In genomic region chr5:149939572-149939971, GRCh38 we compare ENCODE assay signal across 12 cellular contexts. TPM values are rescaled to one million over a fixed set of nuclear protein-coding genes. Genes with fewer than 3 reads are reported as not detected.
A peak's percentile ranks its signal among the peaks of the same experiment; 100 is the strongest.
DNase-seq lines count a peak whose midpoint lies in the region; ATAC-seq and TF ChIP-seq lines count a peak whose summit lies in the region.
"Had no signal": no experiment of that assay in that cellular context is flagged by ENCODE, and none has a peak within 500 bp of the region (broad histone marks: within the 10 kb centered on the region; RNA-seq: fewer than 3 reads in every experiment).

No MANE protein-coding gene starts in this region.

- H3K27ac ChIP-seq in HL-60 (replicated peaks) (peak overlapping the region; percentile 96), prostate gland (peak overlapping the region; percentile 45 to 61), substantia nigra (ENCODE audit: low read depth, low read length, poor library complexity, severe bottlenecking) (no peak overlapping the region)
- H3K27ac ChIP-seq: tibial nerve had no signal

- H3K4me3 ChIP-seq in HL-60 (replicated peaks; ENCODE audit: insufficient read depth, low read length) (no peak overlapping the region), epithelial cell of esophagus (ENCODE audit: low read length) (no peak overlapping the region), prostate gland (no peak overlapping the region)
- H3K4me3 ChIP-seq: tibial nerve had no signal

- H3K36me3 ChIP-seq in prostate gland, result no peaks in the 10 kb centered on the region
- H3K36me3 ChIP-seq: tibial nerve had no signal

- H3K9me3 ChIP-seq in prostate gland, result no peaks in the 10 kb centered on the region
- H3K9me3 ChIP-seq: tibial nerve had no signal

- intact Hi-C loops in prostate gland (cut with DNase I), result no loop called here

- TF ChIP-seq POLR2A in prostate gland (IDR thresholded peaks at IDR 0.05), result no peak

- no peaks in the 10 kb centered on the region for H3K27me3 Mint-ChIP-seq in stimulated activated naive CD8-positive, alpha-beta T cell treated with anti-CD3 and anti-CD28 coated beads, Interleukin-15, amount 100 ng/mL, for 72 hours

- TF ChIP-seq CTCF in HL-60 (IDR thresholded peaks at IDR 0.05; ENCODE audit: insufficient read depth, low read length) (no peak), epithelial cell of esophagus (IDR thresholded peaks at IDR 0.05; ENCODE audit: insufficient read depth, low read depth, low read length, missing control alignments) (no peak), prostate gland (IDR thresholded peaks at IDR 0.05) (no peak)

- H3K9me3 Mint-ChIP-seq in stimulated activated naive CD8-positive, alpha-beta T cell treated with anti-CD3 and anti-CD28 coated beads, Interleukin-15, amount 100 ng/mL, for 72 hours, result no peaks in the 10 kb centered on the region

- no peaks in the 10 kb centered on the region for H3K4me1 Mint-ChIP-seq in stimulated activated naive CD8-positive, alpha-beta T cell treated with anti-CD3 and anti-CD28 coated beads, Interleukin-15, amount 100 ng/mL, for 72 hours

- H3K4me3 Mint-ChIP-seq in stimulated activated naive CD8-positive, alpha-beta T cell treated with anti-CD3 and anti-CD28 coated beads, Interleukin-15, amount 100 ng/mL, for 72 hours, result no peak overlapping the region
- H3K4me3 Mint-ChIP-seq: activated CD8-positive, alpha-beta memory T cell treated with anti-CD3 and anti-CD28 coated beads, Interleukin-2, amount 10 ng/mL, durations not matched to agents 7 days and 5 days had no signal

- 29% methylated on average over 4 of the region's 4 CpGs for WGBS in prostate gland

- H3K27ac Mint-ChIP-seq in stimulated activated naive CD8-positive, alpha-beta T cell treated with anti-CD3 and anti-CD28 coated beads, Interleukin-15, amount 100 ng/mL, for 72 hours, result no peak overlapping the region

- peaks cover 36% of the 10 kb centered on the region for H3K4me1 ChIP-seq in prostate gland (replicated peaks)

- H3K27me3 ChIP-seq in HL-60 (ENCODE audit: insufficient read depth, poor library complexity, severe bottlenecking) (no peaks in the 10 kb centered on the region), prostate gland (replicated peaks; ENCODE audit: insufficient read depth) (no peaks in the 10 kb centered on the region)
- H3K27me3 ChIP-seq: tibial nerve had no signal

- DNase-seq in HL-60 (ENCODE audit: low read depth in 1 of 2, low spot score in 1 of 2) (peak in 1 of 2 experiments; percentile 39), OCI-M1 (lab: John Stamatoyannopoulos, UW) (peak; percentile 91), epithelial cell of esophagus (ENCODE audit: low read depth) (peak; percentile 43), prostate gland (ENCODE audit: low spot score) (no peak), occipital lobe (lab: John Stamatoyannopoulos, UW) (no peak), substantia nigra (lab: John Stamatoyannopoulos, UW) (no peak)
- no peak for DNase-seq in stimulated activated naive CD8-positive, alpha-beta T cell treated with anti-CD3 and anti-CD28 coated beads, Interleukin-15, amount 100 ng/mL, for 72 hours
- DNase-seq: activated CD8-positive, alpha-beta memory T cell treated with anti-CD3 and anti-CD28 coated beads, Interleukin-2, amount 10 ng/mL, durations not matched to agents 7 days and 5 days; anterior cingulate cortex; NCI-H2171 treated with DMSO at 0.1 percent for 48 hours had no signal

- ATAC-seq in stimulated activated naive CD8-positive, alpha-beta T cell treated with anti-CD3 and anti-CD28 coated beads, Interleukin-15, amount 100 ng/mL, for 72 hours, result no peak

RNA-seq across cellular contexts. Expression of gene PDE6A, which starts 5.0 kb away (rescaled TPM):
- under 1 TPM in 1 of 2 donors, not detected in 1; 0.91 TPM for total RNA-seq in prostate gland
- not detected for total RNA-seq in occipital lobe
- total RNA-seq: activated CD8-positive, alpha-beta memory T cell treated with anti-CD3 and anti-CD28 coated beads, Interleukin-2, amount 10 ng/mL, durations not matched to agents 7 days and 5 days; posterior vena cava had no signal

RNA-seq across cellular contexts. Expression of gene SLC26A2, which starts 21.0 kb away (rescaled TPM):
- 10 to 100 TPM; 19.4 to 31.0 TPM for total RNA-seq in prostate gland
- total RNA-seq in occipital lobe, result 13.6 TPM

Comparison
In these comparisons a context has a peak if more than half of its experiments do, and no peak if none do; other contexts are left out.
1. DNase-seq: peak in OCI-M1 (single experiment) and epithelial cell of esophagus (single experiment); none in prostate gland (single experiment), stimulated activated naive CD8-positive, alpha-beta T cell treated with anti-CD3 and anti-CD28 coated beads, Interleukin-15, amount 100 ng/mL, for 72 hours (0 of 2), occipital lobe (single experiment) and substantia nigra (0 of 49).